In genomic region chr4:168811793-168812651, GRCh38 we compare ENCODE assay signal across 1 cellular context.
TF ChIP-seq lines count a peak whose summit lies in the region.

No MANE protein-coding gene starts in this region.

TF ChIP-seq in SK-N-SH, 30 proteins besides CTCF, POLR2A, EP300 and RAD21 (continued from another document):
- TF ChIP-seq USF2 (IDR thresholded peaks at IDR 0.05; ENCODE audit: borderline replicate concordance, low read depth, low read length) (no peak), GATA2 (CRISPR knock-in tag; IDR thresholded peaks at IDR 0.05) (no peak), SMC3 (IDR thresholded peaks at IDR 0.05; ENCODE audit: low read depth, low read length) (no peak), REST (IDR thresholded peaks at IDR 0.05; ENCODE audit: low read depth, low read length) (no peak), POLR2AphosphoS5 (IDR thresholded peaks at IDR 0.05; ENCODE audit: low read depth, low read length) (no peak; the same call in 1 of the 2 replicates), MXI1 (IDR thresholded peaks at IDR 0.05; ENCODE audit: low read depth, low read length) (no peak)
